ENCODE assay signal across 8 cellular contexts in the genomic region with DNA sequence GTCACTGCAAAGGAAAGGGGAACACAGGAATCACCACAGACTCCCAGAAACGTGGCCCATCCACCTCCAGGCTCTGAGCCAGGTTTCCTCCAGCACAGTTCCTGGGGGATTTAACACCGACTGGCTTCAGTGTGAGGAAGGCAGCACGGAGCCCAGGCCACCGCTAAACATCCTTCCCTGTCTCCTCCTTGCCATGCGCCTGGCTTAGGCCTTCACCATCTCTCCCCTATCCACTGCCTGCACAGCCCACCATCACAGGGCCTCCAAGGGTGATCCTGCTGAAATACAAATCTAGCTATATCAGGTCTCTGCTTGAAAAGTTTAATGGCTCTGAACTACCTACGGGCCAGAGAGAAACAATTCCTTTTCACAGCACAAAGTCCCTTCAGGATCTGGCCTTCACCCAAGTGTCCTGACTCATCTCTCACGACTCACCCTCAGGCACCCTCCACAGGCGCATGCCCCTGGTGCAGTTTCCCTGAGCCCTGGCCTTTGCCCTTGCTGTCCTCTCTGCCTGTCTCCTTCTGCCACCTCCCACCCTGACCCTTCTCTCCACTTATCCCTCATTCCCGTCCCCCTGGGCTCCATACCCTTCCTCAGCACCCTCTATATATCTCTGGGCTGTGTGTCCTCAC. TPM values are rescaled to one million over a fixed set of nuclear protein-coding genes. Genes with fewer than 3 reads are reported as not detected.
DNase-seq lines count a peak whose midpoint lies in the region; ATAC-seq, FAIRE-seq and TF ChIP-seq lines count a peak whose summit lies in the region.
"Not testable (repeated sequence)": the region's sequence is repeated elsewhere in the genome, so short reads cannot be mapped to it uniquely, and the experiment has no call there.

No MANE protein-coding gene starts in this region.

- not testable (repeated sequence) for H3K36me3 Mint-ChIP-seq in activated naive CD4-positive, alpha-beta T cell treated with anti-CD3 and anti-CD28 coated beads for 36 hours (ENCODE audit: low read depth); osteocyte (ENCODE audit: unreplicated experiment)

- H4K20me1 ChIP-seq in endothelial cell of umbilical vein (replicated peaks; ENCODE audit: control insufficient read depth, extremely low read depth, insufficient read depth, low read length), result not testable (repeated sequence)

- H3K9me3 ChIP-seq in BE2C; RWPE2 (ENCODE audit: severe bottlenecking); endothelial cell of umbilical vein (replicated peaks; ENCODE audit: control insufficient read depth, insufficient read depth, low read length); upper lobe of left lung: not testable (repeated sequence)

- H3K36me3 ChIP-seq in BE2C; RWPE2 (ENCODE audit: low read depth); endothelial cell of umbilical vein (ENCODE audit: control insufficient read depth in 2 of 2, extremely low read depth in 1 of 2, insufficient read depth in 2 of 2, low read length in 2 of 2); upper lobe of left lung: not testable (repeated sequence)

- CTCF ChIA-PET in activated naive CD4-positive, alpha-beta T cell treated with anti-CD3 and anti-CD28 coated beads for 36 hours (lab: Charles Lee), result not testable (repeated sequence)
- CTCF ChIA-PET in endothelial cell of umbilical vein (lab: Charles Lee), result interaction anchor here (1.9 kb wide), 1 partner anchor 15 kb away, joined by 9 read pairs; no protein-coding TSS in a partner anchor

- not testable (repeated sequence) for H3K27ac Mint-ChIP-seq in activated naive CD4-positive, alpha-beta T cell treated with anti-CD3 and anti-CD28 coated beads for 36 hours
- peak overlapping the region; percentile 65 for H3K27ac Mint-ChIP-seq in osteocyte (ENCODE audit: unreplicated experiment)

- H3K79me2 ChIP-seq in endothelial cell of umbilical vein (ENCODE audit: control insufficient read depth, insufficient read depth, low read length), result not testable (repeated sequence)

- dilution Hi-C loops in endothelial cell of umbilical vein (cut with MboI; ENCODE audit: extremely low pct_ligation_motif_present, low sequenced_read_pairs), result not testable (repeated sequence)

- H3K4me3 Mint-ChIP-seq in activated naive CD4-positive, alpha-beta T cell treated with anti-CD3 and anti-CD28 coated beads for 36 hours; osteocyte (ENCODE audit: unreplicated experiment): not testable (repeated sequence)

- H3K4me3 ChIP-seq in BE2C (ENCODE audit: low read depth, low read length); RWPE2 (ENCODE audit: severe bottlenecking); endothelial cell of umbilical vein (replicated peaks in 1 of 3; ENCODE audit: insufficient read depth in 1 of 3, low read depth in 1 of 3, low read length in 3 of 3); upper lobe of left lung: not testable (repeated sequence)

- not testable (repeated sequence) for H3K9me1 ChIP-seq in endothelial cell of umbilical vein (replicated peaks; ENCODE audit: control insufficient read depth, extremely low read depth, insufficient read depth, low read length)

- not testable (repeated sequence) for H2AFZ ChIP-seq in endothelial cell of umbilical vein (ENCODE audit: low read depth, low read length)

- H3K27ac ChIP-seq in RWPE2 (ENCODE audit: poor library complexity, severe bottlenecking), result peak overlapping the region; percentile 25
- H3K27ac ChIP-seq in endothelial cell of umbilical vein (ENCODE audit: insufficient read depth, low read depth, low read length); upper lobe of left lung: not testable (repeated sequence)

- POLR2A ChIA-PET in endothelial cell of umbilical vein (lab: Charles Lee), result not testable (repeated sequence)

- not testable (repeated sequence) for H3K4me2 ChIP-seq in endothelial cell of umbilical vein (ENCODE audit: insufficient read depth, low read length)

- intact Hi-C loops in activated naive CD4-positive, alpha-beta T cell treated with anti-CD3 and anti-CD28 coated beads for 36 hours (cut with micrococcal nuclease); endothelial cell of umbilical vein (cut with micrococcal nuclease): not testable (repeated sequence)

- BruUV-seq in endothelial cell of umbilical vein (replicated peaks; lab: Mats Ljungman, UMichigan), result not testable (repeated sequence)

- DNase-seq in BE2C (peak; percentile 35), HT1080 (ENCODE audit: low read depth) (peak; percentile 73)
- DNase-seq in RWPE2 (ENCODE audit: low spot score); endothelial cell of umbilical vein (ENCODE audit: low read depth, low spot score); left lobe of liver (ENCODE audit: low spot score); osteocyte (ENCODE audit: extremely low spot score, unreplicated experiment); upper lobe of left lung: not testable (repeated sequence)
- peak; percentile 31 for DNase-seq in activated naive CD4-positive, alpha-beta T cell treated with anti-CD3 and anti-CD28 coated beads for 36 hours

- not testable (repeated sequence) for H3K9ac ChIP-seq in endothelial cell of umbilical vein (replicated peaks; ENCODE audit: extremely low read depth, insufficient read depth, low read length)

- FAIRE-seq in endothelial cell of umbilical vein (lab: Jason Lieb, UNC), result peak; percentile 81

- TF ChIP-seq CTCF in BE2C (IDR thresholded peaks at IDR 0.05; ENCODE audit: low read depth, low read length); RWPE2 (IDR thresholded peaks at IDR 0.05; ENCODE audit: poor library complexity, severe bottlenecking); endothelial cell of umbilical vein (IDR thresholded peaks at IDR 0.05; ENCODE audit: extremely low read depth in 1 of 2, insufficient read depth in 1 of 2, low read depth in 1 of 2, low read length in 2 of 2); osteocyte (IDR thresholded peaks at IDR 0.05); upper lobe of left lung (IDR thresholded peaks at IDR 0.05): not testable (repeated sequence)

- 71 to 73% methylated on average over 8 to 9 of the region's 9 CpGs for WGBS in upper lobe of left lung, 2 donors

- not testable (repeated sequence) for H3K4me1 ChIP-seq in BE2C; RWPE2 (ENCODE audit: insufficient read depth, poor library complexity, severe bottlenecking); endothelial cell of umbilical vein (ENCODE audit: control insufficient read depth, extremely low read depth, insufficient read depth, low read length); upper lobe of left lung

- H3K27me3 Mint-ChIP-seq in activated naive CD4-positive, alpha-beta T cell treated with anti-CD3 and anti-CD28 coated beads for 36 hours (ENCODE audit: low read depth); osteocyte (ENCODE audit: unreplicated experiment): not testable (repeated sequence)

- ATAC-seq in RWPE2 (ENCODE audit: low read depth) (peak; percentile 93), left lobe of liver (peak; percentile 77), upper lobe of left lung (ENCODE audit: low FRiP score in 2 of 2) (peak; percentile 11 to 31)

- H3K9me3 Mint-ChIP-seq in activated naive CD4-positive, alpha-beta T cell treated with anti-CD3 and anti-CD28 coated beads for 36 hours; osteocyte (ENCODE audit: unreplicated experiment): not testable (repeated sequence)

- TF ChIP-seq POLR2A in endothelial cell of umbilical vein (IDR thresholded peaks at IDR 0.05; ENCODE audit: low read depth, low read length); upper lobe of left lung (IDR thresholded peaks at IDR 0.05): not testable (repeated sequence)

- not testable (repeated sequence) for H3K27me3 ChIP-seq in BE2C; RWPE2 (ENCODE audit: insufficient read depth, poor library complexity, severe bottlenecking); endothelial cell of umbilical vein (ENCODE audit: control insufficient read depth in 2 of 2, insufficient read depth in 2 of 2, low read length in 2 of 2); upper lobe of left lung

- peaks cover 16% of the 10 kb centered on the region for H3K4me1 Mint-ChIP-seq in activated naive CD4-positive, alpha-beta T cell treated with anti-CD3 and anti-CD28 coated beads for 36 hours (ENCODE audit: low read depth)
- peaks cover 47% of the 10 kb centered on the region for H3K4me1 Mint-ChIP-seq in osteocyte (ENCODE audit: unreplicated experiment)

- not testable (repeated sequence) for TF ChIP-seq EP300 in upper lobe of left lung (IDR thresholded peaks at IDR 0.05)

TF ChIP-seq in endothelial cell of umbilical vein, 7 proteins besides CTCF, POLR2A, EP300 and RAD21:
- TF ChIP-seq FOS (IDR thresholded peaks at IDR 0.05; ENCODE audit: borderline replicate concordance, insufficient read depth, low read length), result peak; percentile 18

RNA-seq across cellular contexts. Expression of gene CD58, which starts 18.4 kb away (rescaled TPM):
- 4.9 TPM for polyA plus RNA-seq in BE2C (2012; ENCODE audit: insufficient read depth, insufficient read length, low read depth)
- total RNA-seq in HT1080 (2014; rRNA removed; shearing (Covaris generic)), result 33.5 and 43.8 TPM in 2 replicates
- polyA plus RNA-seq in HT1080 (2015; cell fraction: cytosol; rRNA removed), result 40.4 and 45.5 TPM in 2 replicates
- polyA plus RNA-seq in HT1080 (2015; cell fraction: nucleus; rRNA removed), result 33.8 and 44.3 TPM in 2 replicates
- 1 to 10 TPM; 3.9 to 4.2 TPM for total RNA-seq in activated naive CD4-positive, alpha-beta T cell treated with anti-CD3 and anti-CD28 coated beads for 36 hours
- total RNA-seq in endothelial cell of umbilical vein (9.8 and 12.3 TPM in 2 replicates), left lobe of liver (2.7 TPM), osteocyte (11.0 and 11.1 TPM in 2 replicates), upper lobe of left lung (10 to 100 TPM; 17.8 to 52.0 (median 32.4) TPM)
- polyA plus RNA-seq in endothelial cell of umbilical vein, result 12.3 and 12.7 TPM in 2 replicates
- 13.9 and 14.5 TPM in 2 replicates for polyA plus RNA-seq in endothelial cell of umbilical vein (2011; cell fraction: cytosol; rRNA removed)
- 13.9 and 14.2 TPM in 2 replicates for polyA plus RNA-seq in endothelial cell of umbilical vein (2011; cell fraction: nucleus; rRNA removed)
- 13.0 and 13.6 TPM in 2 replicates for polyA plus RNA-seq in endothelial cell of umbilical vein (2012)
- polyA minus RNA-seq in endothelial cell of umbilical vein, result 12.5 and 12.6 TPM in 2 replicates
- 16.5 TPM for polyA minus RNA-seq in endothelial cell of umbilical vein (2011; cell fraction: cytosol; rRNA and poly(A)+ RNA removed)
- polyA minus RNA-seq in endothelial cell of umbilical vein (2011; cell fraction: nucleus; rRNA and poly(A)+ RNA removed), result 10.0 and 16.6 TPM in 2 replicates

Comparison
In these comparisons a context has a peak if more than half of its experiments do, and no peak if none do; other contexts are left out.
1. ATAC-seq: peak in every context shown above with its lines; median percentile 93 in RWPE2; 77 in left lobe of liver; 21 in upper lobe of left lung.